Comparison of ENCODE assay signal across 8 cellular contexts in the genomic region with DNA sequence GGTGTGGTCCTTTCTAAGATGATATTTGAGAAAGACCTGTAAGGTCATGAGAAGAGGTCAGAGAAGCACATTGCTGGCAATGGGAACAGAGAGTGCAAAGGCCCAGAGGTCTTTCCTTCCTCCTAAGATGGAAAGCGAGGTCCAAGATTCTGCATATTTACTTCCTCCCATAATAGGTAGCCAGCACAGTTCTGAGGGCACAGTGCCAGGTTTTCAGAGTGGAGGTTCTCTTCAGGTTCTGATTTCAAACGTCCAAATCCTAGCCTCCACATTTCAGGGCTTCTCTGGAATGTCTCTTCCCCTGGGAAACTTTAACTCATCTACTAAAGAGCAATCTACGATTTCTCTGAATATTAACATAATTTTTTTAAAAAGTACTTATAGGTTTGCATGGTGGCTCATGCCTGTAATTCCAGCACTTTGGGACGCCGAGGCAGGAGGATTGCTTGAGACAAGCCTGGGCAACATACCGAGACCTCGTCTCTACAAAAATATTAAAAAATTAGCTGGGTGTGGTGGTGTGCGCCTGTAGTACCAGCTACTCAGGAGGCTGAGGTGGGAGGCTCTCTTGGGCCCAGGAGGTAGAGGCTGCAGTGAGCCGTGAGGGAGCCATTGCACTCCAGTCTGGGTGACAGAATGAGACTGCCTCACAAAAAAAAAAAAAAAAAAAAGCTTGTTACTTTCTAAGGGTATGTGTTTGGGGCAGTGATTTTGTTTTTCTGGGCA. TPM values are rescaled to one million over a fixed set of nuclear protein-coding genes. Genes with fewer than 3 reads are reported as not detected.
DNase-seq lines count a peak whose midpoint lies in the region; ATAC-seq and TF ChIP-seq lines count a peak whose summit lies in the region.

No MANE protein-coding gene starts in this region.

- H3K27ac ChIP-seq in left lung, result peak overlapping the region in 1 of 2 donors; percentile 91
- no peak overlapping the region for H3K27ac ChIP-seq in upper lobe of right lung

- H3K36me3 Mint-ChIP-seq in activated naive CD4-positive, alpha-beta T cell treated with anti-CD3 and anti-CD28 coated beads, Interleukin-2, amount 10 ng/mL, durations not matched to agents 7 days and 5 days, result peaks cover 21% of the 10 kb centered on the region
- peaks cover 5% of the 10 kb centered on the region for H3K36me3 Mint-ChIP-seq in activated naive CD8-positive, alpha-beta T cell

- TF ChIP-seq CTCF in left lung (IDR thresholded peaks at IDR 0.05) (no peak), upper lobe of right lung (IDR thresholded peaks at IDR 0.05) (no peak)

- H3K36me3 ChIP-seq in left lung (peaks cover 0 to 6% of the 10 kb centered on the region in 2 donors), upper lobe of right lung (peaks cover 8% of the 10 kb centered on the region)

- peak overlapping the region; percentile 86 for H3K27ac Mint-ChIP-seq in activated naive CD4-positive, alpha-beta T cell treated with anti-CD3 and anti-CD28 coated beads, Interleukin-2, amount 10 ng/mL, durations not matched to agents 7 days and 5 days
- H3K27ac Mint-ChIP-seq in activated naive CD8-positive, alpha-beta T cell, result peak overlapping the region; percentile 94

- peak; percentile 9 for ATAC-seq in left lung
- no peak for ATAC-seq in upper lobe of right lung
- ATAC-seq in HG03442 (IDR thresholded peaks at IDR 0.05; ENCODE audit: unreplicated experiment), result no peak
- ATAC-seq in HG02981 (IDR thresholded peaks at IDR 0.05; ENCODE audit: unreplicated experiment), result no peak
- no peak for ATAC-seq in GM21825 (IDR thresholded peaks at IDR 0.05; ENCODE audit: unreplicated experiment)

- H3K9me3 Mint-ChIP-seq in activated naive CD4-positive, alpha-beta T cell treated with anti-CD3 and anti-CD28 coated beads, Interleukin-2, amount 10 ng/mL, durations not matched to agents 7 days and 5 days, result no peaks in the 10 kb centered on the region
- no peaks in the 10 kb centered on the region for H3K9me3 Mint-ChIP-seq in activated naive CD8-positive, alpha-beta T cell (ENCODE audit: low read depth)

- H3K4me1 ChIP-seq in left lung, result peaks cover 15 to 32% of the 10 kb centered on the region in 2 donors
- peaks cover 15% of the 10 kb centered on the region for H3K4me1 ChIP-seq in upper lobe of right lung

- DNase-seq in activated naive CD4-positive, alpha-beta T cell treated with anti-CD3 and anti-CD28 coated beads, Interleukin-2, amount 10 ng/mL, durations not matched to agents 7 days and 5 days, result no peak
- no peak for DNase-seq in activated naive CD4-positive, alpha-beta T cell (lab: John Stamatoyannopoulos, UW)
- DNase-seq in left lung (no peak), upper lobe of right lung (no peak)

- H3K27me3 Mint-ChIP-seq in activated naive CD4-positive, alpha-beta T cell treated with anti-CD3 and anti-CD28 coated beads, Interleukin-2, amount 10 ng/mL, durations not matched to agents 7 days and 5 days, result peaks cover 1% of the 10 kb centered on the region
- H3K27me3 Mint-ChIP-seq in activated naive CD8-positive, alpha-beta T cell, result no peaks in the 10 kb centered on the region

- H3K27me3 ChIP-seq in left lung (no peaks in the 10 kb centered on the region), upper lobe of right lung (no peaks in the 10 kb centered on the region)

- peak overlapping the region; percentile 87 for H3K4me3 Mint-ChIP-seq in activated naive CD4-positive, alpha-beta T cell treated with anti-CD3 and anti-CD28 coated beads, Interleukin-2, amount 10 ng/mL, durations not matched to agents 7 days and 5 days
- peak overlapping the region; percentile 98 for H3K4me3 Mint-ChIP-seq in activated naive CD8-positive, alpha-beta T cell

- H3K4me3 ChIP-seq in left lung, result peak overlapping the region in 1 of 2 donors; percentile 59
- peak overlapping the region; percentile 76 for H3K4me3 ChIP-seq in upper lobe of right lung

- intact Hi-C loops in left lung (cut with DNase I), result no loop called here
- intact Hi-C loops in upper lobe of right lung (cut with DNase I), result no loop called here

- H3K9me3 ChIP-seq in left lung, result no peaks in the 10 kb centered on the region
- H3K9me3 ChIP-seq in upper lobe of right lung, result no peaks in the 10 kb centered on the region

- peaks cover 33% of the 10 kb centered on the region for H3K4me1 Mint-ChIP-seq in activated naive CD4-positive, alpha-beta T cell treated with anti-CD3 and anti-CD28 coated beads, Interleukin-2, amount 10 ng/mL, durations not matched to agents 7 days and 5 days
- H3K4me1 Mint-ChIP-seq in activated naive CD8-positive, alpha-beta T cell (ENCODE audit: low read depth), result peaks cover 36% of the 10 kb centered on the region

- CTCF ChIA-PET in activated naive CD4-positive, alpha-beta T cell treated with anti-CD3 and anti-CD28 coated beads, Interleukin-2, amount 10 ng/mL, durations not matched to agents 7 days and 5 days (lab: Charles Lee), result interaction anchor here (0.7 to 1.4 kb wide), 5 partner anchors 8 to 47 kb away, joined by 3 to 4 read pairs (median 4); no protein-coding TSS in a partner anchor

RNA-seq across cellular contexts. Expression of gene MRPL42, which starts 0.5 kb away (rescaled TPM):
- 10 to 100 TPM; 59.9 to 65.6 TPM for total RNA-seq in left lung
- 49.4 TPM for total RNA-seq in upper lobe of right lung

RNA-seq across cellular contexts. Expression of gene UBE2N, which starts 25.0 kb away (rescaled TPM):
- total RNA-seq in left lung, result 10 to 100 TPM; 82.2 to 99.0 TPM
- 65.9 TPM for total RNA-seq in upper lobe of right lung
